In genomic region chr5:17279487-17279886, GRCh38 we compare ENCODE assay signal across 15 cellular contexts.
DNase-seq lines count a peak whose midpoint lies in the region; ATAC-seq, FAIRE-seq and TF ChIP-seq lines count a peak whose summit lies in the region.
"Had no signal": no experiment of that assay in that cellular context is flagged by ENCODE, and none has a peak within 500 bp of the region (broad histone marks: within the 10 kb centered on the region; RNA-seq: fewer than 3 reads in every experiment).

No MANE protein-coding gene starts in this region.

- H3K4me3 Mint-ChIP-seq in IgD-negative memory B cell (peak overlapping the region in 2 of 4 donors; percentile 23 to 52), neural progenitor cell (no peak overlapping the region)
- H3K4me3 Mint-ChIP-seq: CD4-positive, alpha-beta T cell had no signal

- TF ChIP-seq CTCF in A549 (IDR thresholded peaks at IDR 0.05) (no peak), SU-DHL-6 (IDR thresholded peaks at IDR 0.05; ENCODE audit: insufficient read depth, low read length, poor library complexity, severe bottlenecking) (no peak), neural progenitor cell (IDR thresholded peaks at IDR 0.05) (no peak)

- H3K9me3 ChIP-seq in A549 (no peaks in the 10 kb centered on the region), SU-DHL-6 (ENCODE audit: insufficient read depth, low read length) (no peaks in the 10 kb centered on the region), neural progenitor cell (ENCODE audit: low read depth) (no peaks in the 10 kb centered on the region), right cardiac atrium (ENCODE audit: control insufficient read depth, low read length) (peaks cover 8% of the 10 kb centered on the region)

- H3K27ac Mint-ChIP-seq in IgD-negative memory B cell (peak overlapping the region; percentile 23 to 70 (median 35)), neural progenitor cell (no peak overlapping the region)
- H3K27ac Mint-ChIP-seq: CD4-positive, alpha-beta T cell had no signal

- H3F3A ChIP-seq in SU-DHL-6 (ENCODE audit: insufficient read depth): peaks cover 88% of the 10 kb centered on the region
- H3F3A ChIP-seq in neural progenitor cell (ENCODE audit: low read depth): peaks cover 49% of the 10 kb centered on the region

- 87% methylated on average over 2 of the region's 2 CpGs for WGBS in A549 (ENCODE audit: missing lambda C conversion rate)
- WGBS in right cardiac atrium: 95% methylated on average over 2 of the region's 2 CpGs

- H4K20me1 ChIP-seq in SU-DHL-6 (ENCODE audit: low read depth, low read length) (no peaks in the 10 kb centered on the region), neural progenitor cell (ENCODE audit: low read depth) (no peaks in the 10 kb centered on the region)

- H3K4me1 Mint-ChIP-seq in IgD-negative memory B cell (peaks cover 54 to 64% (median 60%) of the 10 kb centered on the region in 3 donors), neural progenitor cell (peaks cover 18% of the 10 kb centered on the region)

- FAIRE-seq in A549 (lab: Jason Lieb, UNC): peak; percentile 23

- H3K4me2 ChIP-seq in A549: no peak overlapping the region
- peak overlapping the region; percentile 86 for H3K4me2 ChIP-seq in SU-DHL-6 (ENCODE audit: low read depth, low read length, poor library complexity, severe bottlenecking)
- H3K4me2 ChIP-seq in neural progenitor cell: no peak overlapping the region

- H3K36me3 ChIP-seq in SU-DHL-6 (ENCODE audit: low read length): peaks cover 7% of the 10 kb centered on the region; the same call in 1 of the 2 replicates
- H3K36me3 ChIP-seq in neural progenitor cell: peaks cover 4% of the 10 kb centered on the region

- H3K4me3 ChIP-seq in A549 (no peak overlapping the region), SU-DHL-6 (ENCODE audit: insufficient read depth, low read length, poor library complexity, severe bottlenecking) (peak overlapping the region; percentile 17), neural progenitor cell (no peak overlapping the region), right cardiac atrium (ENCODE audit: low read length) (no peak overlapping the region)

- TF ChIP-seq RAD21 in A549 (conservative IDR thresholded peaks at IDR 0.05 in 1 of 2, IDR thresholded peaks at IDR 0.05 in 1 of 2): no peak

- intact Hi-C loops in right cardiac atrium (cut with DNase I): no loop called here

- H3K27ac ChIP-seq in A549: peak overlapping the region in 1 of 2 experiments; percentile 53; a peak in 2 of 6 replicates
- H3K27ac ChIP-seq in SU-DHL-6 (ENCODE audit: low read depth, low read length): peak overlapping the region; percentile 100
- H3K27ac ChIP-seq in neural progenitor cell: peak overlapping the region; percentile 69
- H3K27ac ChIP-seq in right cardiac atrium (ENCODE audit: low read length): no peak overlapping the region
- H3K27ac ChIP-seq: 22Rv1 had no signal

- POLR2A ChIA-PET in A549 (lab: Yijun Ruan, JAX): no interaction called here

- H2AFZ ChIP-seq in SU-DHL-6 (ENCODE audit: low read depth, low read length, severe bottlenecking): no peak overlapping the region
- H2AFZ ChIP-seq in neural progenitor cell (replicated peaks): no peak overlapping the region

- ATAC-seq in A549 (peak in 1 of 2 experiments; percentile 15; a peak in 3 of 6 replicates), GM18870 (IDR thresholded peaks at IDR 0.05; ENCODE audit: unreplicated experiment) (no peak), right cardiac atrium (no peak)
- ATAC-seq: HCT116 had no signal

- peak overlapping the region; percentile 32 for H3K9ac ChIP-seq in SU-DHL-6 (ENCODE audit: low read length)
- H3K9ac ChIP-seq in neural progenitor cell: no peak overlapping the region

- H3K27me3 Mint-ChIP-seq in IgD-negative memory B cell (no peaks in the 10 kb centered on the region), neural progenitor cell (ENCODE audit: insufficient read depth, low read depth) (peaks cover 8% of the 10 kb centered on the region)
- H3K27me3 Mint-ChIP-seq: CD4-positive, alpha-beta T cell had no signal

- peaks cover 8% of the 10 kb centered on the region for H3K36me3 Mint-ChIP-seq in IgD-negative memory B cell
- peaks cover 35% of the 10 kb centered on the region for H3K36me3 Mint-ChIP-seq in neural progenitor cell

- H3K4me1 ChIP-seq in A549 (peaks cover 51% of the 10 kb centered on the region), neural progenitor cell (peaks cover 7% of the 10 kb centered on the region), right cardiac atrium (ENCODE audit: control insufficient read depth, insufficient read depth, low read length) (no peaks in the 10 kb centered on the region)

- no peak for DNase-seq in A549 (ENCODE audit: low read depth in 1 of 2, low spot score in 1 of 2)
- no peak for DNase-seq in neural progenitor cell (ENCODE audit: low spot score)
- DNase-seq in mesenteric fat pad (ENCODE audit: low spot score): no peak
- DNase-seq in right cardiac atrium: no peak
- no peak for DNase-seq in NCI-H2029 (lab: John Stamatoyannopoulos, UW)
- DNase-seq: ACHN; C1 segment of cervical spinal cord; Calu3; CD4-positive, alpha-beta T cell; DMS 273 treated with DMSO at 0.1 percent for 48 hours had no signal

- H3K9me2 ChIP-seq in SU-DHL-6 (replicated peaks; ENCODE audit: insufficient read depth, low read length): no peaks in the 10 kb centered on the region

- CTCF ChIA-PET in A549 (lab: Yijun Ruan, JAX): interaction anchor here (0.6 to 1.5 kb wide), 6 partner anchors 10 to 1305 kb away, joined by 3 to 9 read pairs (median 3); no protein-coding TSS in a partner anchor

- H3K79me2 ChIP-seq in SU-DHL-6 (ENCODE audit: insufficient read depth, low read length): peaks cover 23% of the 10 kb centered on the region
- H3K79me2 ChIP-seq in neural progenitor cell (ENCODE audit: low read depth): peaks cover 6% of the 10 kb centered on the region

- H3K27me3 ChIP-seq in SU-DHL-6 (ENCODE audit: low read length) (no peaks in the 10 kb centered on the region), neural progenitor cell (no peaks in the 10 kb centered on the region), right cardiac atrium (ENCODE audit: control insufficient read depth, insufficient read depth) (no peaks in the 10 kb centered on the region)

- TF ChIP-seq EP300 in A549 (IDR thresholded peaks at IDR 0.05): no peak

- H3K9me3 Mint-ChIP-seq in IgD-negative memory B cell: no peaks in the 10 kb centered on the region
- H3K9me3 Mint-ChIP-seq in neural progenitor cell: peaks cover 6% of the 10 kb centered on the region

- no peak for TF ChIP-seq POLR2A in A549 (IDR thresholded peaks at IDR 0.05; ENCODE audit: low read length)

TF ChIP-seq in A549, 52 proteins besides CTCF, POLR2A, EP300 and RAD21:
- TF ChIP-seq, protein P1, sequence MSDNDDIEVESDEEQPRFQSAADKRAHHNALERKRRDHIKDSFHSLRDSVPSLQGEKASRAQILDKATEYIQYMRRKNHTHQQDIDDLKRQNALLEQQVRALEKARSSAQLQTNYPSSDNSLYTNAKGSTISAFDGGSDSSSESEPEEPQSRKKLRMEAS (IDR thresholded peaks at IDR 0.05): no peak
- TF ChIP-seq FOSB (CRISPR knock-in tag; IDR thresholded peaks at IDR 0.05) (peak; percentile 64; the same call in 1 of the 2 replicates), JUN (IDR thresholded peaks at IDR 0.05) (peak in 1 of 2 experiments; percentile 53; a peak in 1 of 5 replicates), HOXA7 (CRISPR knock-in tag; IDR thresholded peaks at IDR 0.05) (peak; percentile 84; the same call in 1 of the 2 replicates)
